In the genomic region with DNA sequence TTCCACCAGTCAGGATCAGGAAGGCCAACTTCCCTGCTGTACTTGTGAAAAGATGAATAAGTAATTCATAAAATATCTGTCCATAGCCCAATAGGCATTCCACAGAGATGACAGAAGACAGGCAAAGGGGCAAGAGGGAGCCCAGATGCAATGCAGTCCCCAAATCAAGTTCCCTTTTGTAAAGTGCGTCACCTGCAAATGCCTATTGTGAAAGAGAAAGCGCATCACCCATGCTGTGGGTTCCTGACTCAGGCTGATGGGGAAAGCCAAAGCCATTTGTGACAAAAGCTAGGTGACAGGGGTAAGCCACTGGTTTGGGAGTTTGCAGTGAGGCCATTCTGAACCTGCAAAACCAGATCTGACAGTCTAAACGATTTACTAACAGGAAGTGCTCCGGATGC, we compare ENCODE assay signal across 13 cellular contexts.
A peak's percentile ranks its signal among the peaks of the same experiment; 100 is the strongest.
DNase-seq lines count a peak whose midpoint lies in the region; ATAC-seq lines count a peak whose summit lies in the region.
"Had no signal": no experiment of that assay in that cellular context is flagged by ENCODE, and none has a peak within 500 bp of the region (broad histone marks: within the 10 kb centered on the region; RNA-seq: fewer than 3 reads in every experiment).

No MANE protein-coding gene starts in this region.

- H3K27me3 Mint-ChIP-seq in activated T-helper 17 cell treated with anti-CD3 and anti-CD28 coated beads, Interleukin-2, amount 50 U/mL, for 72 hours: peaks cover 25% of the 10 kb centered on the region

- peak overlapping the region; percentile 57 for H3K4me2 ChIP-seq in Karpas-422 (ENCODE audit: low read depth, low read length, poor library complexity, severe bottlenecking)

- H3K9me3 ChIP-seq in Karpas-422 (ENCODE audit: low read length): no peaks in the 10 kb centered on the region
- H3K9me3 ChIP-seq: left lung, neutrophil, suprapubic skin had no signal

- H3K4me1 Mint-ChIP-seq in activated T-helper 17 cell treated with anti-CD3 and anti-CD28 coated beads, Interleukin-2, amount 50 U/mL, for 72 hours: no peaks in the 10 kb centered on the region

- no peaks in the 10 kb centered on the region for H4K20me1 ChIP-seq in Karpas-422 (ENCODE audit: insufficient read depth, low read depth, low read length)

- DNase-seq in stimulated activated CD4-positive, alpha-beta T cell treated with anti-CD3 and anti-CD28 coated beads, Interleukin-15, amount 100 ng/mL, for 24 hours: peak; percentile 27
- no peak for DNase-seq in stimulated activated CD4-positive, alpha-beta T cell treated with anti-CD3 and anti-CD28 coated beads, Interleukin-4, amount 100 ng/mL, for 1 hour
- DNase-seq in Karpas-422 (peak; percentile 73), NCI-H2196 treated with DMSO at 0.1 percent for 48 hours (lab: John Stamatoyannopoulos, UW; ENCODE audit: unreplicated experiment) (no peak), hepatic stellate cell (ENCODE audit: low spot score) (no peak), NAMALWA (ENCODE audit: low spot score) (no peak), activated gamma-delta T cell treated with Interleukin-2 at 50 U/mL for 16 hours (no peak)
- DNase-seq: left lung, NCI-H1694 had no signal

- ATAC-seq in activated T-helper 17 cell treated with anti-CD3 and anti-CD28 coated beads, Interleukin-2, amount 50 U/mL, for 72 hours (replicated peaks): peak; percentile 71
- ATAC-seq: left lung had no signal

- no peaks in the 10 kb centered on the region for H3K79me2 ChIP-seq in Karpas-422 (ENCODE audit: low read length)

- H3K36me3 Mint-ChIP-seq in activated T-helper 17 cell treated with anti-CD3 and anti-CD28 coated beads, Interleukin-2, amount 50 U/mL, for 72 hours (ENCODE audit: low read depth): no peaks in the 10 kb centered on the region
- H3K36me3 Mint-ChIP-seq: CD14-positive monocyte had no signal

- H3K9me2 ChIP-seq in Karpas-422 (replicated peaks; ENCODE audit: insufficient read depth, low read length): no peaks in the 10 kb centered on the region

- peak overlapping the region; percentile 76 for H2AFZ ChIP-seq in Karpas-422 (ENCODE audit: low read length)

- no peaks in the 10 kb centered on the region for H3K36me3 ChIP-seq in Karpas-422 (ENCODE audit: insufficient read depth, low read length)
- H3K36me3 ChIP-seq: left lung, neutrophil, suprapubic skin had no signal

- peak overlapping the region; percentile 42 for H3K9ac ChIP-seq in Karpas-422 (ENCODE audit: low read length)

- H3K27me3 ChIP-seq in Karpas-422 (ENCODE audit: low read length): no peaks in the 10 kb centered on the region

- peak overlapping the region; percentile 29; the same call in 1 of the 2 replicates for H3K4me3 ChIP-seq in Karpas-422 (ENCODE audit: low read length)
- H3K4me3 ChIP-seq: left lung, suprapubic skin had no signal

- peaks cover 65% of the 10 kb centered on the region for H3K4me1 ChIP-seq in Karpas-422 (ENCODE audit: low read length)
- H3K4me1 ChIP-seq: left lung, suprapubic skin had no signal

- peak overlapping the region; percentile 13; the same call in 1 of the 2 replicates for H3K27ac ChIP-seq in Karpas-422 (ENCODE audit: low read length)
- H3K27ac ChIP-seq: left lung, neutrophil, suprapubic skin had no signal

- no peak overlapping the region for H3K27ac Mint-ChIP-seq in activated T-helper 17 cell treated with anti-CD3 and anti-CD28 coated beads, Interleukin-2, amount 50 U/mL, for 72 hours

- H3K4me3 Mint-ChIP-seq in activated T-helper 17 cell treated with anti-CD3 and anti-CD28 coated beads, Interleukin-2, amount 50 U/mL, for 72 hours: no peak overlapping the region
- H3K4me3 Mint-ChIP-seq: CD14-positive monocyte had no signal

- H3K9me3 Mint-ChIP-seq in activated T-helper 17 cell treated with anti-CD3 and anti-CD28 coated beads, Interleukin-2, amount 50 U/mL, for 72 hours: no peaks in the 10 kb centered on the region
- H3K9me3 Mint-ChIP-seq: CD14-positive monocyte had no signal

Comparison
In these comparisons a context has a peak if more than half of its experiments do, and no peak if none do; other contexts are left out.
1. DNase-seq: peak in stimulated activated CD4-positive, alpha-beta T cell treated with anti-CD3 and anti-CD28 coated beads, Interleukin-15, amount 100 ng/mL, for 24 hours (single experiment) and Karpas-422 (single experiment); none in stimulated activated CD4-positive, alpha-beta T cell treated with anti-CD3 and anti-CD28 coated beads, Interleukin-4, amount 100 ng/mL, for 1 hour (single experiment), NCI-H2196 treated with DMSO at 0.1 percent for 48 hours (single experiment), hepatic stellate cell (single experiment), NAMALWA (single experiment) and activated gamma-delta T cell treated with Interleukin-2 at 50 U/mL for 16 hours (single experiment).